18 cellular contexts compared by ENCODE assay signal in the genomic region with DNA sequence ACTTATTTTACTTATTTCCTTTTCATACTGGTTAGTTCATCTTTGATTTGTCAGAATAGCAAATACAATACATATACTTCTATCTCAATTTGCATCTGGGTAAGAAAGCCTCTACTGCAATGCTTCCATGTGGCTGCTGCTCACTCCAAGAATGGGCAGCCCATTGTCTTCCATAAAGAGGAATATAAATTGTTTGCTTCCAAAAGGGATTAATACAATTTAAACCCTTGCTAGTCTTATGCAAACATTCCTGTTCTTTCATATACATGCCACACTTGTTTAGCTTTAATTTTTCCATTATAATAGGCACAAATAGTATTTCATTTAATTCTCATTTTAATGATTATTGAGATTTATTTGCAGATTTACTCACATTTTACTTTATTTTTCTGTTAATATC.
DNase-seq lines count a peak whose midpoint lies in the region; ATAC-seq and TF ChIP-seq lines count a peak whose summit lies in the region.
"Had no signal": no experiment of that assay in that cellular context is flagged by ENCODE, and none has a peak within 500 bp of the region (broad histone marks: within the 10 kb centered on the region; RNA-seq: fewer than 3 reads in every experiment).

No MANE protein-coding gene starts in this region.

- H3K4me3 Mint-ChIP-seq in GM23338 = no peak overlapping the region
- H3K4me3 Mint-ChIP-seq: B cell; CD4-positive, alpha-beta T cell; CD8-positive, alpha-beta T cell had no signal

- peaks cover 20% of the 10 kb centered on the region for H3K4me1 Mint-ChIP-seq in GM23338
- H3K4me1 Mint-ChIP-seq: B cell had no signal

- in situ Hi-C loops in HAP-1 (cut with MboI; ENCODE audit: low sequenced_read_pairs) = no loop called here

- ATAC-seq in GM23338 (no peak; the same call in 2 of the 3 replicates), GM21786 (IDR thresholded peaks at IDR 0.05; ENCODE audit: unreplicated experiment) (no peak)
- ATAC-seq: A549; CD8-positive, alpha-beta T cell had no signal

- H3K27ac ChIP-seq in GM23338 (ENCODE audit: low read depth) = no peak overlapping the region
- H3K27ac ChIP-seq in HUES64 (ENCODE audit: low read depth, low read length) = peak overlapping the region; percentile 73; the same call in 1 of the 2 replicates
- H3K27ac ChIP-seq: 22Rv1; A549; BLaER1 treated with 17β-estradiol and CSF1 and Interleukin-3, amounts not matched to agents 10 nM and 100 nM; C4-2B had no signal

- H3K4me1 ChIP-seq in GM23338 (ENCODE audit: insufficient read depth) = peaks cover 27% of the 10 kb centered on the region
- H3K4me1 ChIP-seq in HAP-1 = peaks cover 10% of the 10 kb centered on the region
- peaks cover 28% of the 10 kb centered on the region for H3K4me1 ChIP-seq in HUES64 (ENCODE audit: insufficient read depth, low read length)
- H3K4me1 ChIP-seq: A549; BLaER1 treated with 17β-estradiol and CSF1 and Interleukin-3, amounts not matched to agents 10 nM and 100 nM; Caco-2 had no signal

- H3K36me3 ChIP-seq in GM23338 (ENCODE audit: insufficient read depth) (no peaks in the 10 kb centered on the region), HAP-1 (replicated peaks) (no peaks in the 10 kb centered on the region), HUES64 (ENCODE audit: insufficient read depth, low read length) (no peaks in the 10 kb centered on the region)
- H3K36me3 ChIP-seq: BLaER1 treated with 17β-estradiol and CSF1 and Interleukin-3, amounts not matched to agents 10 nM and 100 nM had no signal

- peak overlapping the region; percentile 10 for H3K4me2 ChIP-seq in GM23338
- H3K4me2 ChIP-seq: A549; BLaER1 treated with 17β-estradiol and CSF1 and Interleukin-3, amounts not matched to agents 10 nM and 100 nM had no signal

- DNase-seq in GM23338 (ENCODE audit: low spot score) (peak; percentile 18), HAP-1 (ENCODE audit: low spot score in 2 of 2) (peak; percentile 48 to 85), SIG-M5 treated with dmso at 0.1 percent for 504 hours (lab: John Stamatoyannopoulos, UW; ENCODE audit: unreplicated experiment) (no peak), NCI-H510A (lab: John Stamatoyannopoulos, UW) (no peak)
- DNase-seq: AML-193; Caco-2; Calu3; CD4-positive, alpha-beta T cell; CD8-positive, alpha-beta T cell; DMS79 treated with DMSO at 0.1 percent for 48 hours; GF-D8 had no signal

- no peaks in the 10 kb centered on the region for H3K9me2 ChIP-seq in GM23338 (ENCODE audit: insufficient read depth)

- H3K9me3 ChIP-seq in HAP-1 = peaks cover 3% of the 10 kb centered on the region; the same call in 1 of the 2 replicates
- no peaks in the 10 kb centered on the region for H3K9me3 ChIP-seq in HUES64 (ENCODE audit: insufficient read depth, low read depth, low read length)
- H3K9me3 ChIP-seq: A549; BLaER1 treated with 17β-estradiol and CSF1 and Interleukin-3, amounts not matched to agents 10 nM and 100 nM had no signal

- peak overlapping the region; percentile 31; the same call in 1 of the 2 replicates for H3K27ac Mint-ChIP-seq in GM23338
- H3K27ac Mint-ChIP-seq: B cell; CD4-positive, alpha-beta T cell; CD8-positive, alpha-beta T cell had no signal

- no peak for TF ChIP-seq CTCF in GM23338 (conservative IDR thresholded peaks at IDR 0.05; ENCODE audit: low read depth in 2 of 2)

- no peak overlapping the region for H2AFZ ChIP-seq in GM23338

- no peaks in the 10 kb centered on the region for H3K9me3 Mint-ChIP-seq in GM23338
- H3K9me3 Mint-ChIP-seq: CD8-positive, alpha-beta T cell had no signal

- no peaks in the 10 kb centered on the region for H3K27me3 ChIP-seq in GM23338 (ENCODE audit: insufficient read depth)
- H3K27me3 ChIP-seq in HAP-1 (ENCODE audit: low read depth) = no peaks in the 10 kb centered on the region
- H3K27me3 ChIP-seq in HUES64 (ENCODE audit: insufficient read depth, low read length) = no peaks in the 10 kb centered on the region
- H3K27me3 ChIP-seq: BLaER1 treated with 17β-estradiol and CSF1 and Interleukin-3, amounts not matched to agents 10 nM and 100 nM had no signal

- H3K36me3 Mint-ChIP-seq in GM23338 (ENCODE audit: low read depth) = peaks cover 2% of the 10 kb centered on the region; the same call in 1 of the 3 replicates
- H3K36me3 Mint-ChIP-seq: CD8-positive, alpha-beta T cell had no signal

- no peaks in the 10 kb centered on the region for H3F3A ChIP-seq in GM23338 (replicated peaks; ENCODE audit: low read depth)

- H4K20me1 ChIP-seq in GM23338 (replicated peaks; ENCODE audit: insufficient read depth) = no peaks in the 10 kb centered on the region
- H4K20me1 ChIP-seq: BLaER1 treated with 17β-estradiol and CSF1 and Interleukin-3, amounts not matched to agents 10 nM and 100 nM had no signal

- no peak overlapping the region for H3K9ac ChIP-seq in HUES64 (ENCODE audit: low read depth, low read length)
- H3K9ac ChIP-seq: BLaER1 treated with 17β-estradiol and CSF1 and Interleukin-3, amounts not matched to agents 10 nM and 100 nM had no signal

- H3K27me3 Mint-ChIP-seq in GM23338 (ENCODE audit: insufficient read depth, low read depth, poor library complexity) = no peaks in the 10 kb centered on the region
- H3K27me3 Mint-ChIP-seq: B cell; CD4-positive, alpha-beta T cell had no signal

- no peaks in the 10 kb centered on the region for H3K79me2 ChIP-seq in GM23338 (replicated peaks; ENCODE audit: insufficient read depth)

- H3K4me3 ChIP-seq in GM23338 = no peak overlapping the region
- H3K4me3 ChIP-seq in HAP-1 = no peak overlapping the region
- no peak overlapping the region for H3K4me3 ChIP-seq in HUES64 (ENCODE audit: low read length)
- H3K4me3 ChIP-seq: A549; BLaER1 treated with 17β-estradiol and CSF1 and Interleukin-3, amounts not matched to agents 10 nM and 100 nM had no signal

TF ChIP-seq in GM23338, 12 proteins besides CTCF, POLR2A, EP300 and RAD21:
- TF ChIP-seq ZNF331 (CRISPR knock-in tag; IDR thresholded peaks at IDR 0.05; ENCODE audit: low read depth) (no peak), CREB1 (CRISPR knock-in tag; IDR thresholded peaks at IDR 0.05; ENCODE audit: low read depth) (no peak), NANOG (IDR thresholded peaks at IDR 0.05; ENCODE audit: borderline replicate concordance) (peak; percentile 68)
- TF ChIP-seq, protein P1, sequence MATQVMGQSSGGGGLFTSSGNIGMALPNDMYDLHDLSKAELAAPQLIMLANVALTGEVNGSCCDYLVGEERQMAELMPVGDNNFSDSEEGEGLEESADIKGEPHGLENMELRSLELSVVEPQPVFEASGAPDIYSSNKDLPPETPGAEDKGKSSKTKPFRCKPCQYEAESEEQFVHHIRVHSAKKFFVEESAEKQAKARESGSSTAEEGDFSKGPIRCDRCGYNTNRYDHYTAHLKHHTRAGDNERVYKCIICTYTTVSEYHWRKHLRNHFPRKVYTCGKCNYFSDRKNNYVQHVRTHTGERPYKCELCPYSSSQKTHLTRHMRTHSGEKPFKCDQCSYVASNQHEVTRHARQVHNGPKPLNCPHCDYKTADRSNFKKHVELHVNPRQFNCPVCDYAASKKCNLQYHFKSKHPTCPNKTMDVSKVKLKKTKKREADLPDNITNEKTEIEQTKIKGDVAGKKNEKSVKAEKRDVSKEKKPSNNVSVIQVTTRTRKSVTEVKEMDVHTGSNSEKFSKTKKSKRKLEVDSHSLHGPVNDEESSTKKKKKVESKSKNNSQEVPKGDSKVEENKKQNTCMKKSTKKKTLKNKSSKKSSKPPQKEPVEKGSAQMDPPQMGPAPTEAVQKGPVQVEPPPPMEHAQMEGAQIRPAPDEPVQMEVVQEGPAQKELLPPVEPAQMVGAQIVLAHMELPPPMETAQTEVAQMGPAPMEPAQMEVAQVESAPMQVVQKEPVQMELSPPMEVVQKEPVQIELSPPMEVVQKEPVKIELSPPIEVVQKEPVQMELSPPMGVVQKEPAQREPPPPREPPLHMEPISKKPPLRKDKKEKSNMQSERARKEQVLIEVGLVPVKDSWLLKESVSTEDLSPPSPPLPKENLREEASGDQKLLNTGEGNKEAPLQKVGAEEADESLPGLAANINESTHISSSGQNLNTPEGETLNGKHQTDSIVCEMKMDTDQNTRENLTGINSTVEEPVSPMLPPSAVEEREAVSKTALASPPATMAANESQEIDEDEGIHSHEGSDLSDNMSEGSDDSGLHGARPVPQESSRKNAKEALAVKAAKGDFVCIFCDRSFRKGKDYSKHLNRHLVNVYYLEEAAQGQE (IDR thresholded peaks at IDR 0.05; ENCODE audit: unreplicated experiment) = no peak

Comparison
In these comparisons a context has a peak if more than half of its experiments do, and no peak if none do; other contexts are left out.
1. DNase-seq: peak in GM23338 (single experiment) and HAP-1 (2 of 2); none in SIG-M5 treated with dmso at 0.1 percent for 504 hours (single experiment) and NCI-H510A (single experiment).